8 cellular contexts compared by ENCODE assay signal in genomic region chr2:128322651-128323491, GRCh38. TPM values are rescaled to one million over a fixed set of nuclear protein-coding genes. Genes with fewer than 3 reads are reported as not detected.
DNase-seq lines count a peak whose midpoint lies in the region; ATAC-seq and TF ChIP-seq lines count a peak whose summit lies in the region.

No MANE protein-coding gene starts in this region.

- H3K27ac Mint-ChIP-seq in mesothelial cell of epicardium = peak overlapping the region; percentile 88

- no peaks in the 10 kb centered on the region for H3K9me3 Mint-ChIP-seq in mesothelial cell of epicardium

- no peak for ATAC-seq in HG03565 (IDR thresholded peaks at IDR 0.05; ENCODE audit: unreplicated experiment)
- no peak for ATAC-seq in GM21737 (IDR thresholded peaks at IDR 0.05; ENCODE audit: unreplicated experiment)

- peak; percentile 3 for DNase-seq in stimulated activated CD4-positive, alpha-beta T cell treated with anti-CD3 and anti-CD28 coated beads, Interleukin-4, amount 100 ng/mL, for 24 hours
- no peak for DNase-seq in stimulated activated CD4-positive, alpha-beta T cell treated with anti-CD3 and anti-CD28 coated beads, Interleukin-4, amount 100 ng/mL, for 1 hour
- peak; percentile 80 for DNase-seq in coronary artery (ENCODE audit: low spot score)
- peak; percentile 19 to 37 for DNase-seq in mesothelial cell of epicardium (ENCODE audit: low spot score in 2 of 2, unreplicated experiment in 2 of 2)
- no peak for DNase-seq in HUDEP-2 (lab: John Stamatoyannopoulos, UW; ENCODE audit: unreplicated experiment in 76 of 76)
- no peak for DNase-seq in NCI-H2196 (lab: John Stamatoyannopoulos, UW; ENCODE audit: unreplicated experiment)

- H3K4me3 ChIP-seq in coronary artery = peak overlapping the region; percentile 85

- no peak for TF ChIP-seq CTCF in coronary artery (IDR thresholded peaks at IDR 0.05)
- TF ChIP-seq CTCF in mesothelial cell of epicardium (IDR thresholded peaks at IDR 0.05; ENCODE audit: unreplicated experiment) = no peak

- H3K4me1 Mint-ChIP-seq in mesothelial cell of epicardium = peaks cover 38% of the 10 kb centered on the region

- peak overlapping the region; percentile 86 to 87 for H3K27ac ChIP-seq in coronary artery

- H3K36me3 Mint-ChIP-seq in mesothelial cell of epicardium = no peaks in the 10 kb centered on the region

- peak overlapping the region; percentile 63 for H3K4me3 Mint-ChIP-seq in mesothelial cell of epicardium

- H3K27me3 Mint-ChIP-seq in mesothelial cell of epicardium (ENCODE audit: low read depth) = no peaks in the 10 kb centered on the region

RNA-seq across cellular contexts. Expression of gene HS6ST1, which starts 4.2 kb away (rescaled TPM):
- 139 to 141 TPM (median 141 TPM) in 3 replicates for total RNA-seq in mesothelial cell of epicardium

Comparison
In these comparisons a context has a peak if more than half of its experiments do, and no peak if none do; other contexts are left out.
1. DNase-seq: peak in stimulated activated CD4-positive, alpha-beta T cell treated with anti-CD3 and anti-CD28 coated beads, Interleukin-4, amount 100 ng/mL, for 24 hours (single experiment), coronary artery (single experiment) and mesothelial cell of epicardium (2 of 2); none in stimulated activated CD4-positive, alpha-beta T cell treated with anti-CD3 and anti-CD28 coated beads, Interleukin-4, amount 100 ng/mL, for 1 hour (single experiment), HUDEP-2 (0 of 76) and NCI-H2196 (single experiment).